Comparison of ENCODE assay signal across 1 cellular context in genomic region chr15:40873625-40874561, GRCh38.
TF ChIP-seq lines count a peak whose summit lies in the region.

A gene with protein sequence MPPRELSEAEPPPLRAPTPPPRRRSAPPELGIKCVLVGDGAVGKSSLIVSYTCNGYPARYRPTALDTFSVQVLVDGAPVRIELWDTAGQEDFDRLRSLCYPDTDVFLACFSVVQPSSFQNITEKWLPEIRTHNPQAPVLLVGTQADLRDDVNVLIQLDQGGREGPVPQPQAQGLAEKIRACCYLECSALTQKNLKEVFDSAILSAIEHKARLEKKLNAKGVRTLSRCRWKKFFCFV (minus strand): TSS chr15:40874234. CDS start chr15:40874139, 95 bp downstream.

TF ChIP-seq in HepG2, 621 proteins besides CTCF, POLR2A, EP300 and RAD21 (continued from another document):
- TF ChIP-seq, protein P1, sequence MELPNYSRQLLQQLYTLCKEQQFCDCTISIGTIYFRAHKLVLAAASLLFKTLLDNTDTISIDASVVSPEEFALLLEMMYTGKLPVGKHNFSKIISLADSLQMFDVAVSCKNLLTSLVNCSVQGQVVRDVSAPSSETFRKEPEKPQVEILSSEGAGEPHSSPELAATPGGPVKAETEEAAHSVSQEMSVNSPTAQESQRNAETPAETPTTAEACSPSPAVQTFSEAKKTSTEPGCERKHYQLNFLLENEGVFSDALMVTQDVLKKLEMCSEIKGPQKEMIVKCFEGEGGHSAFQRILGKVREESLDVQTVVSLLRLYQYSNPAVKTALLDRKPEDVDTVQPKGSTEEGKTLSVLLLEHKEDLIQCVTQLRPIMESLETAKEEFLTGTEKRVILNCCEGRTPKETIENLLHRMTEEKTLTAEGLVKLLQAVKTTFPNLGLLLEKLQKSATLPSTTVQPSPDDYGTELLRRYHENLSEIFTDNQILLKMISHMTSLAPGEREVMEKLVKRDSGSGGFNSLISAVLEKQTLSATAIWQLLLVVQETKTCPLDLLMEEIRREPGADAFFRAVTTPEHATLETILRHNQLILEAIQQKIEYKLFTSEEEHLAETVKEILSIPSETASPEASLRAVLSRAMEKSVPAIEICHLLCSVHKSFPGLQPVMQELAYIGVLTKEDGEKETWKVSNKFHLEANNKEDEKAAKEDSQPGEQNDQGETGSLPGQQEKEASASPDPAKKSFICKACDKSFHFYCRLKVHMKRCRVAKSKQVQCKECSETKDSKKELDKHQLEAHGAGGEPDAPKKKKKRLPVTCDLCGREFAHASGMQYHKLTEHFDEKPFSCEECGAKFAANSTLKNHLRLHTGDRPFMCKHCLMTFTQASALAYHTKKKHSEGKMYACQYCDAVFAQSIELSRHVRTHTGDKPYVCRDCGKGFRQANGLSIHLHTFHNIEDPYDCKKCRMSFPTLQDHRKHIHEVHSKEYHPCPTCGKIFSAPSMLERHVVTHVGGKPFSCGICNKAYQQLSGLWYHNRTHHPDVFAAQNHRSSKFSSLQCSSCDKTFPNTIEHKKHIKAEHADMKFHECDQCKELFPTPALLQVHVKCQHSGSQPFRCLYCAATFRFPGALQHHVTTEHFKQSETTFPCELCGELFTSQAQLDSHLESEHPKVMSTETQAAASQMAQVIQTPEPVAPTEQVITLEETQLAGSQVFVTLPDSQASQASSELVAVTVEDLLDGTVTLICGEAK (IDR thresholded peaks at IDR 0.05) = no peak
- TF ChIP-seq, protein P1 (CRISPR knock-in tag; IDR thresholded peaks at IDR 0.05) = no peak
- TF ChIP-seq ARNTL (CRISPR knock-in tag; IDR thresholded peaks at IDR 0.05) = no peak
- no peak for TF ChIP-seq ATF1 (CRISPR knock-in tag; IDR thresholded peaks at IDR 0.05)
- no peak for TF ChIP-seq ZNF652 (CRISPR knock-in tag; IDR thresholded peaks at IDR 0.05; ENCODE audit: borderline replicate concordance, low read depth)
- TF ChIP-seq ZNF446 (CRISPR knock-in tag; IDR thresholded peaks at IDR 0.05) = no peak
- TF ChIP-seq SNAI1 (CRISPR knock-in tag; IDR thresholded peaks at IDR 0.05; ENCODE audit: borderline replicate concordance) = no peak
- TF ChIP-seq, protein P2, sequence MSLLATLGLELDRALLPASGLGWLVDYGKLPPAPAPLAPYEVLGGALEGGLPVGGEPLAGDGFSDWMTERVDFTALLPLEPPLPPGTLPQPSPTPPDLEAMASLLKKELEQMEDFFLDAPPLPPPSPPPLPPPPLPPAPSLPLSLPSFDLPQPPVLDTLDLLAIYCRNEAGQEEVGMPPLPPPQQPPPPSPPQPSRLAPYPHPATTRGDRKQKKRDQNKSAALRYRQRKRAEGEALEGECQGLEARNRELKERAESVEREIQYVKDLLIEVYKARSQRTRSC (CRISPR knock-in tag; IDR thresholded peaks at IDR 0.05; ENCODE audit: low read depth) = no peak
- TF ChIP-seq ZNF761 (CRISPR knock-in tag; conservative IDR thresholded peaks at IDR 0.05) = no peak; the same call in 1 of the 2 replicates
- no peak for TF ChIP-seq SP140L (CRISPR knock-in tag; IDR thresholded peaks at IDR 0.05; ENCODE audit: borderline replicate concordance)
- no peak for TF ChIP-seq REL (CRISPR knock-in tag; conservative IDR thresholded peaks at IDR 0.05)
- TF ChIP-seq ZFP90 (CRISPR knock-in tag; IDR thresholded peaks at IDR 0.05; ENCODE audit: borderline replicate concordance) = no peak
- no peak for TF ChIP-seq ZNF121 (CRISPR knock-in tag; IDR thresholded peaks at IDR 0.05)
- TF ChIP-seq DNMT3B (CRISPR knock-in tag; conservative IDR thresholded peaks at IDR 0.05) = no peak
- TF ChIP-seq ZNF530 (CRISPR knock-in tag; IDR thresholded peaks at IDR 0.05; ENCODE audit: low read depth) = no peak
- no peak for TF ChIP-seq ZNF138 (CRISPR knock-in tag; IDR thresholded peaks at IDR 0.05; ENCODE audit: low read depth)
- TF ChIP-seq, protein P3, sequence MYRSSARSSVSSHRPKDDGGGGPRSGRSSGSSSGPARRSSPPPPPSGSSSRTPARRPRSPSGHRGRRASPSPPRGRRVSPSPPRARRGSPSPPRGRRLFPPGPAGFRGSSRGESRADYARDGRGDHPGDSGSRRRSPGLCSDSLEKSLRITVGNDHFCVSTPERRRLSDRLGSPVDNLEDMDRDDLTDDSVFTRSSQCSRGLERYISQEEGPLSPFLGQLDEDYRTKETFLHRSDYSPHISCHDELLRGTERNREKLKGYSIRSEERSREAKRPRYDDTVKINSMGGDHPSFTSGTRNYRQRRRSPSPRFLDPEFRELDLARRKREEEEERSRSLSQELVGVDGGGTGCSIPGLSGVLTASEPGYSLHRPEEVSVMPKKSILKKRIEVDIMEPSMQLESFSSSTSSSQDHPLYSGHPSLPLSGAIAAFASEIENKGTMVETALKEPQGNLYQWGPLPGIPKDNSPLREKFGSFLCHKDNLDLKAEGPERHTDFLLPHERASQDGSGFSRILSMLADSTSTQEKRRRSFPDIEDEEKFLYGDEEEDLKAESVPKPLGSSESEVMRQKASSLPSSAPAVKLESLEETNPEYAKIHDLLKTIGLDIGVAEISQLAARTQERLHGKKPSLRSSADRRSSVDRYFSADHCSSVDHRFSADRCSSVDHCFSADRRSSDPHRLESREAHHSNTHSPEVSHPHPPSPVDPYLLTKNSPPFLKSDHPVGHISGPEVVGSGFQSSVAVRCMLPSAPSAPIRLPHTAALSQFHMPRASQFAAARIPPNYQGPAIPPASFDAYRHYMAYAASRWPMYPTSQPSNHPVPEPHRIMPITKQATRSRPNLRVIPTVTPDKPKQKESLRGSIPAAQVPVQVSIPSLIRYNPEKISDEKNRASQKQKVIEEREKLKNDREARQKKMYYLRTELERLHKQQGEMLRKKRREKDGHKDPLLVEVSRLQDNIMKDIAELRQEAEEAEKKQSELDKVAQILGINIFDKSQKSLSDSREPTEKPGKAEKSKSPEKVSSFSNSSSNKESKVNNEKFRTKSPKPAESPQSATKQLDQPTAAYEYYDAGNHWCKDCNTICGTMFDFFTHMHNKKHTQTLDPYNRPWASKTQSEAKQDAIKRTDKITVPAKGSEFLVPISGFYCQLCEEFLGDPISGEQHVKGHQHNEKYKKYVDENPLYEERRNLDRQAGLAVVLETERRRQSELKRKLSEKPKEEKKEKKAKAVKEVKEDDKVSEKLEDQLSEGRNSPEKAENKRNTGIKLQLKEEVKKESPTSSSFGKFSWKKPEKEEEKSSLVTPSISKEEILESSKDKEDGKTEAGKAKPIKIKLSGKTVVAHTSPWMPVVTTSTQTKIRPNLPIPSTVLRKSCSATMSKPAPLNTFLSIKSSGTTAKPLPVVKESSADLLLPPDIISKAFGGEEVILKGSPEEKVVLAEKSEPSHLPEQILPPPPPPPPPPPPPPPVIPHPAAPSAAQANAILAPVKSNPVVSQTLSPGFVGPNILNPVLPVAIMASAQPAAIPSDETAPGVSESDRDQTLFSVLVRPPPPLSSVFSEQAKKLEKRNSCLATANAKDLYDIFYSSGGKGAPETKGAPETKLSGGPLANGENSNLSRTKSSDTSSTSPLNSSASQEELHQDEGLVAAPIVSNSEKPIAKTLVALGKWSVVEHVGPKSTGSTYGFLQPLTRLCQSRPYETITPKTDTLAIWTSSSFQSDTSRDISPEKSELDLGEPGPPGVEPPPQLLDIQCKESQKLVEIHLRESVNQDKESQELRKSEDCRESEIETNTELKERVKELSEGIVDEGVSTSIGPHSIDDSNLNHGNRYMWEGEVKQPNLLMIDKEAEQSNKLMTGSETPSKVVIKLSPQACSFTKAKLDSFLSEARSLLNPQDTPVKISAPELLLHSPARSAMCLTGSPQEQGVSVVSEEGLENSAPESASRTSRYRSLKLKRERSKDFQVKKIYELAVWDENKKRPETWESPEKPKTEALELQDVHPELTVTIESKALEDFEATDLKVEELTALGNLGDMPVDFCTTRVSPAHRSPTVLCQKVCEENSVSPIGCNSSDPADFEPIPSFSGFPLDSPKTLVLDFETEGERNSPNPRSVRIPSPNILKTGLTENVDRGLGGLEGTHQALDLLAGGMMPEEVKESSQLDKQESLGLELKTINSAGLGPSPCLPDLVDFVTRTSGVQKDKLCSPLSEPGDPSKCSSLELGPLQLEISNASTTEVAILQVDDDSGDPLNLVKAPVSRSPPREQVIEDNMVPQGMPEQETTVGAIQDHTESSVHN (CRISPR knock-in tag; IDR thresholded peaks at IDR 0.05) = no peak
- TF ChIP-seq BHLHE40 (IDR thresholded peaks at IDR 0.05; ENCODE audit: low read length) = no peak
- no peak for TF ChIP-seq TAF15 (IDR thresholded peaks at IDR 0.05; ENCODE audit: low read depth, low read length, poor library complexity, severe bottlenecking)
- no peak for TF ChIP-seq CC2D1A (CRISPR knock-in tag; IDR thresholded peaks at IDR 0.05)
- TF ChIP-seq ZNF513 (CRISPR knock-in tag; conservative IDR thresholded peaks at IDR 0.05) = 0 out of 2 replicates have a peak, but pooled peaks have one; percentile 73
- TF ChIP-seq, protein P4, sequence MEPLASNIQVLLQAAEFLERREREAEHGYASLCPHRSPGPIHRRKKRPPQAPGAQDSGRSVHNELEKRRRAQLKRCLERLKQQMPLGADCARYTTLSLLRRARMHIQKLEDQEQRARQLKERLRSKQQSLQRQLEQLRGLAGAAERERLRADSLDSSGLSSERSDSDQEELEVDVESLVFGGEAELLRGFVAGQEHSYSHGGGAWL (CRISPR knock-in tag; IDR thresholded peaks at IDR 0.05) = no peak
- TF ChIP-seq ZNF510 (CRISPR knock-in tag; IDR thresholded peaks at IDR 0.05; ENCODE audit: low read depth) = no peak
- peak; percentile 71; the same call in 1 of the 2 replicates for TF ChIP-seq ZSCAN12 (CRISPR knock-in tag; IDR thresholded peaks at IDR 0.05)
- TF ChIP-seq HDAC1 (CRISPR knock-in tag; IDR thresholded peaks at IDR 0.05) = no peak
- TF ChIP-seq IRF2 (CRISPR knock-in tag; IDR thresholded peaks at IDR 0.05) = no peak
- TF ChIP-seq ZMYM4 (CRISPR knock-in tag; IDR thresholded peaks at IDR 0.05) = peak; percentile 48; the same call in 1 of the 2 replicates
- no peak for TF ChIP-seq GTF2F1 (IDR thresholded peaks at IDR 0.05; ENCODE audit: low read length)
TF ChIP-seq in HepG2: peak in this region for 80.
